Comparison of ENCODE assay signal across 13 cellular contexts in the genomic region with DNA sequence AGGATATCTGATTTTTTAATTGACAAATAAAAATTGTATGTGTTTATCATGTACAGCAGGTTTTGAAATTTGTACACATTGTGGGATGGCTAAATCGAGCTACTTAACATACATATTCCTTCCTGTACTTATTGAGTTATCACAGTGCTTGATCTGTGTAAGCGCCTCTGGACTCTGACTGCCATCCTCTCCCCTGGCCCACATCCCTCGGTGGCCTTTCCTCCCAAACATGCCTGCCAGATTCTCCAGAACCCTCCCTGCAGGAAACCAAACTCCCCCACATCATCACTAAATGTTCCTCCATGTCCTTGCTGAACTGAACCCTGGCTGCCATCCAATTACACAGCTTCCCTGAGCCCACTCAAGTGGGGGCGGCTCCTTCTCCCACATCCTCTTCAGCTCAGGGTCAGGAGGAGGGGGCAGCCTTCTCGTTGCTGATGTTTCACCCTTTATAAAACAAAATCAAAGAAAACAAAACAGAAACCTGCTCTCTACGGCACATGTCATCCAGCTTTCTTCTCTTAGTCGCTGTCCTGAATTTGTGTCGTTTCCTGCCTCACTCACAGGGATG.
DNase-seq lines count a peak whose midpoint lies in the region; TF ChIP-seq lines count a peak whose summit lies in the region.
"Had no signal": no experiment of that assay in that cellular context is flagged by ENCODE, and none has a peak within 500 bp of the region (broad histone marks: within the 10 kb centered on the region; RNA-seq: fewer than 3 reads in every experiment).

No MANE protein-coding gene starts in this region.

- intact Hi-C loops in head of caudate nucleus (cut with DNase I) (loop anchor here (10.0 kb wide), 1 partner anchor 101 kb away; the partner anchor contains the start of gene SPATA13), spleen (cut with DNase I; ENCODE audit: low total_unique reads) (no loop called here), sigmoid colon (cut with DNase I) (loop anchor here (5.0 kb wide), 1 partner anchor 84 kb away; no protein-coding TSS in a partner anchor)

- H3K4me3 ChIP-seq in spleen = peak overlapping the region in 1 of 8 donors; percentile 33
- H3K4me3 ChIP-seq in sigmoid colon = no peak overlapping the region
- H3K4me3 ChIP-seq: coronary artery, SJSA1, transverse colon had no signal

- no peak for TF ChIP-seq EP300 in sigmoid colon (IDR thresholded peaks at IDR 0.05)

- no peaks in the 10 kb centered on the region for H3K9me3 ChIP-seq in spleen
- H3K9me3 ChIP-seq in sigmoid colon = no peaks in the 10 kb centered on the region
- H3K9me3 ChIP-seq: SJSA1, transverse colon had no signal

- peak; percentile 15 for DNase-seq in activated CD4-positive, alpha-beta T cell treated with anti-CD3 and anti-CD28 coated beads for 48 hours
- DNase-seq in activated CD4-positive, alpha-beta T cell treated with anti-CD3 and anti-CD28 coated beads for 1 hour = no peak
- DNase-seq in NCI-H524 (lab: John Stamatoyannopoulos, UW) = peak; percentile 37 to 77
- peak in 26 of 42 donors; percentile 41 to 88 (median 63) for DNase-seq in head of caudate nucleus
- DNase-seq in spleen = no peak
- no peak for DNase-seq in HK-2 (ENCODE audit: unreplicated experiment)
- DNase-seq in SIG-M5 (lab: John Stamatoyannopoulos, UW) = no peak
- no peak for DNase-seq in sigmoid colon
- DNase-seq: HFFc6, NCI-H2171 treated with DMSO at 0.1 percent for 48 hours, transverse colon had no signal

- H3K36me3 ChIP-seq in spleen = no peaks in the 10 kb centered on the region
- no peaks in the 10 kb centered on the region for H3K36me3 ChIP-seq in sigmoid colon
- H3K36me3 ChIP-seq: SJSA1, transverse colon had no signal

- H3K27ac ChIP-seq in spleen = peak overlapping the region; percentile 20 to 91 (median 78)
- H3K27ac ChIP-seq in sigmoid colon = no peak overlapping the region
- H3K27ac ChIP-seq: SJSA1, transverse colon had no signal

- TF ChIP-seq CTCF in spleen (IDR thresholded peaks at IDR 0.05 in 8 of 11, conservative IDR thresholded peaks at IDR 0.05 in 3 of 11) (no peak), sigmoid colon (IDR thresholded peaks at IDR 0.05) (no peak)

- TF ChIP-seq POLR2A in spleen (IDR thresholded peaks at IDR 0.05) (no peak), sigmoid colon (IDR thresholded peaks at IDR 0.05) (no peak)

- H3K27me3 ChIP-seq in spleen (replicated peaks in 1 of 7) (no peaks in the 10 kb centered on the region), sigmoid colon (no peaks in the 10 kb centered on the region)
- H3K27me3 ChIP-seq: SJSA1, transverse colon had no signal

- H3K4me1 ChIP-seq in spleen (peaks cover 10 to 40% (median 24%) of the 10 kb centered on the region in 6 donors), sigmoid colon (no peaks in the 10 kb centered on the region)
- H3K4me1 ChIP-seq: SJSA1, transverse colon had no signal

- 18 to 37% (median 25%) methylated on average over 8 of the region's 8 CpGs for WGBS in spleen, 5 donors
- 40 to 78% methylated on average over 8 of the region's 8 CpGs for WGBS in sigmoid colon, 2 donors

Comparison
In these comparisons a context has a peak if more than half of its experiments do, and no peak if none do; other contexts are left out.
1. DNase-seq: peak in activated CD4-positive, alpha-beta T cell treated with anti-CD3 and anti-CD28 coated beads for 48 hours (single experiment), NCI-H524 (2 of 2) and head of caudate nucleus (26 of 42); none in activated CD4-positive, alpha-beta T cell treated with anti-CD3 and anti-CD28 coated beads for 1 hour (single experiment), spleen (single experiment), HK-2 (single experiment), SIG-M5 (single experiment) and sigmoid colon (single experiment).
2. H3K27ac ChIP-seq: peak in spleen (8 of 8); none in sigmoid colon (0 of 4).